ENCODE assay signal across 20 cellular contexts in the genomic region with DNA sequence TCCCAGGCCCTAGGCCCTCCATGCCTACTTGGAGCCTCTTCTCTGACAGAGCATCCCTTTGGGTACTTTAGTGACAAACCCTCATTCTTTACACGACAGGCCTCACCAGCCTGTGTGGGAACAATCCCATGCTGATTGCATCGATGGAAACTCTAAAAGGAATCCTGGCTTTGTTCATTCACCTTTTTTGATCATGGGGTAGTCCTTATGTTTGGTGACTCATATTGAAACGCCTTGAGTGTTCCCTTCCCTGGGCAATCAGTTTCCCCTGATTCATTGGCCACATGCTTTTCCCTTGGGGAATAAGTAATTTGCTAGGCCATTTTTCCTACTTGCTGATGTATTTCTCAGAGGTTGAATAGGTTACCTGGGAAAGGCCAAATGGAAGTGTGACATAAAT. TPM values are rescaled to one million over a fixed set of nuclear protein-coding genes. Genes with fewer than 3 reads are reported as not detected.
DNase-seq lines count a peak whose midpoint lies in the region; ATAC-seq and TF ChIP-seq lines count a peak whose summit lies in the region.
"Had no signal": no experiment of that assay in that cellular context is flagged by ENCODE, and none has a peak within 500 bp of the region (broad histone marks: within the 10 kb centered on the region; RNA-seq: fewer than 3 reads in every experiment).

No MANE protein-coding gene starts in this region.

- intact Hi-C loops in activated CD4-positive, alpha-beta T cell treated with anti-CD3 and anti-CD28 coated beads for 36 hours (cut with DNase I, micrococcal nuclease) = loop anchor here in 1 of 2 experiments (5.0 kb wide), 1 partner anchor 35 kb away; no protein-coding TSS in a partner anchor
- intact Hi-C loops in OCI-LY7 (cut with micrococcal nuclease; ENCODE audit: unreplicated experiment) = no loop called here
- intact Hi-C loops in sigmoid colon (cut with DNase I) = no loop called here

- TF ChIP-seq CTCF in OCI-LY7 (conservative IDR thresholded peaks at IDR 0.05; ENCODE audit: low read length) (no peak), sigmoid colon (IDR thresholded peaks at IDR 0.05) (no peak), GM23338 (conservative IDR thresholded peaks at IDR 0.05; ENCODE audit: low read depth in 2 of 2) (no peak)

- CTCF ChIA-PET in activated CD4-positive, alpha-beta T cell treated with anti-CD3 and anti-CD28 coated beads for 36 hours (lab: Charles Lee) = interaction anchor here (1.0 to 2.1 kb wide), 4 partner anchors 10 to 52 kb away, joined by 3 to 7 read pairs (median 4); a partner anchor contains a TSS
- CTCF ChIA-PET in OCI-LY7 (lab: Charles Lee; ENCODE audit: unreplicated experiment) = no interaction called here

- no peak for ATAC-seq in activated CD4-positive, alpha-beta T cell treated with anti-CD3 and anti-CD28 coated beads for 36 hours
- ATAC-seq in GM21447 (IDR thresholded peaks at IDR 0.05; ENCODE audit: unreplicated experiment) = no peak
- ATAC-seq in GM23338 = no peak
- ATAC-seq: HepG2 had no signal

- no peak overlapping the region for H3K4me3 Mint-ChIP-seq in activated CD4-positive, alpha-beta T cell treated with anti-CD3 and anti-CD28 coated beads for 36 hours
- H3K4me3 Mint-ChIP-seq in GM23338 = no peak overlapping the region
- H3K4me3 Mint-ChIP-seq: activated B cell treated with CpG ODN at 0.5 μM for 24 hours, naive B cell had no signal

- in situ Hi-C loops in HAP-1 (cut with MboI; ENCODE audit: low sequenced_read_pairs) = no loop called here

- DNase-seq in activated CD4-positive, alpha-beta T cell treated with anti-CD3 and anti-CD28 coated beads for 36 hours = no peak
- no peak for DNase-seq in activated CD4-positive, alpha-beta T cell treated with anti-CD3 and anti-CD28 coated beads for 1 hour
- no peak for DNase-seq in OCI-LY7 (ENCODE audit: low spot score)
- DNase-seq in dermis blood vessel endothelial cell = peak; percentile 47
- no peak for DNase-seq in sigmoid colon
- no peak for DNase-seq in GM23338 (ENCODE audit: low spot score)
- no peak for DNase-seq in HAP-1 (ENCODE audit: low spot score in 2 of 2)
- DNase-seq: 8988T; activated B cell treated with CpG ODN at 0.5 μM for 24 hours; amniotic stem cell; C1 segment of cervical spinal cord; central memory CD4-positive, alpha-beta T cell; naive B cell; NCI-H187; posterior cingulate gyrus; Right ventricle myocardium superior; spleen had no signal

- TF ChIP-seq POLR2A in sigmoid colon (IDR thresholded peaks at IDR 0.05) = no peak

- H3K4me1 ChIP-seq in OCI-LY7 (ENCODE audit: insufficient read depth, low read length, poor library complexity, severe bottlenecking) = peaks cover 33% of the 10 kb centered on the region
- H3K4me1 ChIP-seq in sigmoid colon = peaks cover 0 to 47% (median 42%) of the 10 kb centered on the region in 4 donors
- H3K4me1 ChIP-seq in GM23338 (ENCODE audit: insufficient read depth) = no peaks in the 10 kb centered on the region; the same call in 1 of the 2 replicates
- H3K4me1 ChIP-seq in HAP-1 = peaks cover 3% of the 10 kb centered on the region

- no peak for TF ChIP-seq EP300 in sigmoid colon (IDR thresholded peaks at IDR 0.05)

- no peaks in the 10 kb centered on the region for H3K27me3 Mint-ChIP-seq in activated CD4-positive, alpha-beta T cell treated with anti-CD3 and anti-CD28 coated beads for 36 hours
- H3K27me3 Mint-ChIP-seq in GM23338 (ENCODE audit: insufficient read depth, low read depth, poor library complexity) = peaks cover 4% of the 10 kb centered on the region
- H3K27me3 Mint-ChIP-seq: activated B cell treated with CpG ODN at 0.5 μM for 24 hours, naive B cell had no signal

- no TSS peak for BruUV-seq in OCI-LY7 (replicated peaks; lab: Mats Ljungman, UMichigan)

- no peaks in the 10 kb centered on the region for H3K27me3 ChIP-seq in sigmoid colon
- no peaks in the 10 kb centered on the region for H3K27me3 ChIP-seq in GM23338 (ENCODE audit: insufficient read depth)
- H3K27me3 ChIP-seq in HAP-1 (ENCODE audit: low read depth) = no peaks in the 10 kb centered on the region
- H3K27me3 ChIP-seq: hepatocyte, spleen had no signal

- peaks cover 3% of the 10 kb centered on the region for H3K9me3 Mint-ChIP-seq in activated CD4-positive, alpha-beta T cell treated with anti-CD3 and anti-CD28 coated beads for 36 hours (ENCODE audit: low read depth)
- no peaks in the 10 kb centered on the region for H3K9me3 Mint-ChIP-seq in GM23338

- H3K4me3 ChIP-seq in OCI-LY7 (ENCODE audit: low read depth, low read length, poor library complexity, severe bottlenecking) (no peak overlapping the region), sigmoid colon (no peak overlapping the region), GM23338 (no peak overlapping the region), HAP-1 (no peak overlapping the region)
- H3K4me3 ChIP-seq: hepatocyte, spleen had no signal

- H3K4me2 ChIP-seq in OCI-LY7 (ENCODE audit: low read length) = peak overlapping the region; percentile 45
- H3K4me2 ChIP-seq in GM23338 = no peak overlapping the region
- H3K4me2 ChIP-seq: hepatocyte had no signal

- POLR2A ChIA-PET in activated CD4-positive, alpha-beta T cell treated with anti-CD3 and anti-CD28 coated beads for 36 hours (lab: Charles Lee) = no interaction called here
- POLR2A ChIA-PET in OCI-LY7 (lab: Charles Lee) = interaction anchor here (0.9 to 1.6 kb wide), 3 partner anchors 19 to 146 kb away, joined by 3 to 9 read pairs (median 3); no protein-coding TSS in a partner anchor

- no peaks in the 10 kb centered on the region for H3F3A ChIP-seq in GM23338 (replicated peaks; ENCODE audit: low read depth)

- H3K36me3 ChIP-seq in OCI-LY7 (ENCODE audit: insufficient read depth, low read length) (peaks cover 5% of the 10 kb centered on the region; the same call in 1 of the 2 replicates), sigmoid colon (no peaks in the 10 kb centered on the region), GM23338 (ENCODE audit: insufficient read depth) (no peaks in the 10 kb centered on the region), HAP-1 (replicated peaks) (no peaks in the 10 kb centered on the region)

- H3K4me1 Mint-ChIP-seq in activated CD4-positive, alpha-beta T cell treated with anti-CD3 and anti-CD28 coated beads for 36 hours = peaks cover 41% of the 10 kb centered on the region
- no peaks in the 10 kb centered on the region for H3K4me1 Mint-ChIP-seq in GM23338
- H3K4me1 Mint-ChIP-seq: naive B cell had no signal

- peak overlapping the region; percentile 44 for H3K27ac Mint-ChIP-seq in activated CD4-positive, alpha-beta T cell treated with anti-CD3 and anti-CD28 coated beads for 36 hours
- H3K27ac Mint-ChIP-seq in GM23338 = no peak overlapping the region
- H3K27ac Mint-ChIP-seq: activated B cell treated with CpG ODN at 0.5 μM for 24 hours had no signal

- no peaks in the 10 kb centered on the region for H3K9me2 ChIP-seq in OCI-LY7 (ENCODE audit: insufficient read depth, low read length)
- no peaks in the 10 kb centered on the region for H3K9me2 ChIP-seq in GM23338 (ENCODE audit: insufficient read depth)

- H3K36me3 Mint-ChIP-seq in activated CD4-positive, alpha-beta T cell treated with anti-CD3 and anti-CD28 coated beads for 36 hours (ENCODE audit: low read depth) = peaks cover 3% of the 10 kb centered on the region
- no peaks in the 10 kb centered on the region for H3K36me3 Mint-ChIP-seq in GM23338 (ENCODE audit: low read depth)

- peak overlapping the region; percentile 6; the same call in 1 of the 2 replicates for H2AFZ ChIP-seq in OCI-LY7 (ENCODE audit: low read length)
- no peak overlapping the region for H2AFZ ChIP-seq in GM23338
- H2AFZ ChIP-seq: hepatocyte had no signal

- H4K20me1 ChIP-seq in OCI-LY7 (ENCODE audit: insufficient read depth, low read length) (no peaks in the 10 kb centered on the region), GM23338 (replicated peaks; ENCODE audit: insufficient read depth) (no peaks in the 10 kb centered on the region)

- H3K27ac ChIP-seq in OCI-LY7 (ENCODE audit: low read depth, low read length, poor library complexity, severe bottlenecking) (no peak overlapping the region), sigmoid colon (peak overlapping the region in 3 of 4 donors; percentile 73 to 83 (median 73)), GM23338 (ENCODE audit: low read depth) (no peak overlapping the region)
- H3K27ac ChIP-seq: hepatocyte, spleen had no signal

- WGBS in sigmoid colon, 2 donors = 87 to 90% methylated on average over 3 of the region's 3 CpGs

- H3K9me3 ChIP-seq in OCI-LY7 (ENCODE audit: low read length) = no peaks in the 10 kb centered on the region
- peaks cover 0 to 2% (median 0%) of the 10 kb centered on the region in 4 donors for H3K9me3 ChIP-seq in sigmoid colon
- H3K9me3 ChIP-seq in HAP-1 = no peaks in the 10 kb centered on the region

- H3K79me2 ChIP-seq in OCI-LY7 (ENCODE audit: insufficient read depth, low read depth, low read length) = no peaks in the 10 kb centered on the region
- no peaks in the 10 kb centered on the region for H3K79me2 ChIP-seq in GM23338 (replicated peaks; ENCODE audit: insufficient read depth)
- H3K79me2 ChIP-seq: hepatocyte had no signal

TF ChIP-seq in GM23338, 12 proteins besides CTCF, POLR2A, EP300 and RAD21 (continues in another document):
- TF ChIP-seq CREB1 (CRISPR knock-in tag; IDR thresholded peaks at IDR 0.05; ENCODE audit: low read depth) (no peak), EZH2phosphoT487 (IDR thresholded peaks at IDR 0.05; ENCODE audit: unreplicated experiment) (no peak), NANOG (IDR thresholded peaks at IDR 0.05; ENCODE audit: borderline replicate concordance) (no peak)

RNA-seq across cellular contexts. Expression of a gene that starts 14.7 kb away (rescaled TPM):
- total RNA-seq in activated CD4-positive, alpha-beta T cell treated with anti-CD3 and anti-CD28 coated beads for 36 hours = 100 to 1,000 TPM; 284 to 371 TPM
- 7.0 and 8.8 TPM in 2 replicates for total RNA-seq in OCI-LY7 (2014; rRNA removed; shearing (Covaris generic))
- total RNA-seq in OCI-LY7 (2022) (23.6 and 28.3 TPM in 2 replicates), dermis blood vessel endothelial cell (5.4 and 13.4 TPM in 2 replicates), sigmoid colon (10 to 100 TPM; 14.6 to 37.6 (median 21.0) TPM)
- polyA plus RNA-seq in sigmoid colon (10 to 100 TPM; 11.4 to 49.9 (median 18.7) TPM), GM23338 (2016; fragmentation: Nextera tagmentation; extraction: Ambion mirVana) (2.1 and 3.3 TPM in 2 replicates)
- 2.3 and 4.4 TPM in 2 replicates for total RNA-seq in GM23338 (2014; rRNA removed; shearing (Covaris generic))

Comparison
In these comparisons a context has a peak if more than half of its experiments do, and no peak if none do; other contexts are left out.
1. H3K27ac ChIP-seq: peak in sigmoid colon (3 of 4); none in OCI-LY7 (single experiment) and GM23338 (single experiment).
2. RNA of a gene that starts 14.7 kb away (total RNA-seq): 284 to 371 TPM in activated CD4-positive, alpha-beta T cell treated with anti-CD3 and anti-CD28 coated beads for 36 hours; 7.0 to 28.3 TPM in OCI-LY7, 14.6 to 37.6 TPM in sigmoid colon, 5.4 to 13.4 TPM in dermis blood vessel endothelial cell and 2.3 to 4.4 TPM in GM23338; every median in the first group is over 4 times any median in the second.